8 cellular contexts compared by ENCODE assay signal in the genomic region with DNA sequence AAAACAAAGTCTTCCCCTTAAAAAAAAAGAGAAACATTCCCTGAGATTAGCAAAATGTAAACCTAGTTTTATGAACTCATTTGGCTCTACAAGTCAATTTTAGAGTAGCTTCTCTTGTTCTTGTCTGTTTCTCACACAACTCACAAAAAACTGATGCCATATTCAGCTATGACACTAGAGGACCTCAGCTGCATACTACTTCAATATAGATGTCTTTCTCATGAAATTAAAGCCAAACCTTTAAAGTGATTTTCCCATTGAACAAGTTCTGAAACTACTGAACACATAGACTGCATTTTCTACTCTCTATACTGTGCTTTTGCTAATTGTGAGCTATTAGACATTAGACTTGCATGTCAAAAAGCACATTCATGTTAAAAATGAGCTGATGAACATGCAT. TPM values are rescaled to one million over a fixed set of nuclear protein-coding genes. Genes with fewer than 3 reads are reported as not detected.
DNase-seq lines count a peak whose midpoint lies in the region; ATAC-seq and TF ChIP-seq lines count a peak whose summit lies in the region.

No MANE protein-coding gene starts in this region.

- H3K4me3 ChIP-seq in DND-41 (ENCODE audit: low read depth in 1 of 2, low read length in 2 of 2) (no peak overlapping the region), Loucy (ENCODE audit: low read length, poor library complexity, severe bottlenecking) (no peak overlapping the region), astrocyte of the spinal cord (ENCODE audit: low read depth, low read length) (no peak overlapping the region), vagina (no peak overlapping the region)

- H4K20me1 ChIP-seq in DND-41 (ENCODE audit: insufficient read depth, low read length) = no peaks in the 10 kb centered on the region
- H4K20me1 ChIP-seq in Loucy (ENCODE audit: insufficient read depth, low read length, poor library complexity, severe bottlenecking) = no peaks in the 10 kb centered on the region

- no peaks in the 10 kb centered on the region for H3F3A ChIP-seq in Loucy (ENCODE audit: low read depth)

- H3K27ac ChIP-seq in DND-41 (ENCODE audit: low read length) (no peak overlapping the region), vagina (no peak overlapping the region)

- TF ChIP-seq POLR2A in vagina (IDR thresholded peaks at IDR 0.05) = no peak

- H3K4me1 ChIP-seq in DND-41 (ENCODE audit: insufficient read depth, low read length) (no peaks in the 10 kb centered on the region), Loucy (ENCODE audit: insufficient read depth, low read length, poor library complexity, severe bottlenecking) (no peaks in the 10 kb centered on the region), vagina (no peaks in the 10 kb centered on the region)

- H3K4me2 ChIP-seq in DND-41 (ENCODE audit: insufficient read depth, low read length) (no peak overlapping the region), Loucy (ENCODE audit: low read depth, low read length, poor library complexity, severe bottlenecking) (no peak overlapping the region)

- in situ Hi-C loops in astrocyte of the spinal cord (cut with HindIII; ENCODE audit: low sequenced_read_pairs) = no loop called here

- peak; percentile 67; the same call in 2 of the 3 replicates for ATAC-seq in DND-41 (ENCODE audit: insufficient read depth, low read depth)
- ATAC-seq in GM21390 (IDR thresholded peaks at IDR 0.05; ENCODE audit: unreplicated experiment) = peak; percentile 68
- ATAC-seq in GM19455 (IDR thresholded peaks at IDR 0.05; ENCODE audit: unreplicated experiment) = no peak

- peak; percentile 58 for TF ChIP-seq CTCF in DND-41 (IDR thresholded peaks at IDR 0.05; ENCODE audit: borderline replicate concordance, extremely low read depth, low read length, poor library complexity, severe bottlenecking)
- peak; percentile 83 for TF ChIP-seq CTCF in Loucy (conservative IDR thresholded peaks at IDR 0.05; ENCODE audit: low read length)
- TF ChIP-seq CTCF in astrocyte of the spinal cord (IDR thresholded peaks at IDR 0.05; ENCODE audit: low read depth, low read length) = peak; percentile 67
- no peak for TF ChIP-seq CTCF in vagina (IDR thresholded peaks at IDR 0.05)

- H3K27me3 ChIP-seq in DND-41 (ENCODE audit: insufficient read depth, low read length, poor library complexity) (no peaks in the 10 kb centered on the region), Loucy (ENCODE audit: insufficient read depth, low read length, poor library complexity, severe bottlenecking) (no peaks in the 10 kb centered on the region), vagina (no peaks in the 10 kb centered on the region)

- H3K79me2 ChIP-seq in DND-41 (ENCODE audit: insufficient read depth, low read length) (no peaks in the 10 kb centered on the region), Loucy (ENCODE audit: insufficient read depth, low read length) (no peaks in the 10 kb centered on the region; the same call in 1 of the 2 replicates)

- H3K9ac ChIP-seq in DND-41 (ENCODE audit: low read depth, low read length) (no peak overlapping the region), Loucy (ENCODE audit: low read depth, low read length, poor library complexity, severe bottlenecking) (no peak overlapping the region)

- H3K36me3 ChIP-seq in DND-41 (ENCODE audit: insufficient read depth, low read length) (no peaks in the 10 kb centered on the region), Loucy (ENCODE audit: insufficient read depth, low read length) (no peaks in the 10 kb centered on the region), vagina (no peaks in the 10 kb centered on the region)

- H2AFZ ChIP-seq in DND-41 (ENCODE audit: low read depth, low read length) (no peak overlapping the region), Loucy (ENCODE audit: low read length) (no peak overlapping the region)

- H3K9me3 ChIP-seq in DND-41 (ENCODE audit: insufficient read depth, low read length, severe bottlenecking) (no peaks in the 10 kb centered on the region), Loucy (ENCODE audit: insufficient read depth, low read depth, low read length) (no peaks in the 10 kb centered on the region), vagina (no peaks in the 10 kb centered on the region)

- H3K9me2 ChIP-seq in Loucy (replicated peaks; ENCODE audit: low read depth, low read length) = no peaks in the 10 kb centered on the region

- intact Hi-C loops in vagina (cut with DNase I) = no loop called here

- no peak for DNase-seq in DND-41
- peak; percentile 72 for DNase-seq in astrocyte of the spinal cord (ENCODE audit: low read depth, low spot score)
- peak; percentile 18 for DNase-seq in midbrain (lab: John Stamatoyannopoulos, UW)
- no peak for DNase-seq in vagina (ENCODE audit: extremely low spot score in 2 of 2)
- no peak for DNase-seq in activated CD4-positive, alpha-beta T cell treated with anti-CD3 and anti-CD28 coated beads, Interleukin-2, amount 50 U/mL, for 1 hour

RNA-seq across cellular contexts. Expression of a gene that starts 49.8 kb away (rescaled TPM):
- 36.1 TPM for total RNA-seq in vagina

RNA-seq across cellular contexts. Expression of a gene that starts 50.1 kb away (rescaled TPM):
- 19.4 TPM for total RNA-seq in vagina

Comparison
In these comparisons a context has a peak if more than half of its experiments do, and no peak if none do; other contexts are left out.
1. DNase-seq: peak in astrocyte of the spinal cord (single experiment) and midbrain (single experiment); none in DND-41 (single experiment), vagina (0 of 2) and activated CD4-positive, alpha-beta T cell treated with anti-CD3 and anti-CD28 coated beads, Interleukin-2, amount 50 U/mL, for 1 hour (single experiment).
2. CTCF ChIP-seq: peak in DND-41 (single experiment), Loucy (single experiment) and astrocyte of the spinal cord (single experiment); none in vagina (0 of 3).